In genomic region chr17:28155405-28155804, GRCh38 we compare ENCODE assay signal across 2 cellular contexts.
A peak's percentile ranks its signal among the peaks of the same experiment; 100 is the strongest.
DNase-seq lines count a peak whose midpoint lies in the region; ATAC-seq, FAIRE-seq and TF ChIP-seq lines count a peak whose summit lies in the region.
"Not testable (repeated sequence)": the region's sequence is repeated elsewhere in the genome, so short reads cannot be mapped to it uniquely, and the experiment has no call there.

No MANE protein-coding gene starts in this region.

- DNase-seq in K562 (ENCODE audit: extremely low read depth in 1 of 4, low spot score in 3 of 4), result not testable (repeated sequence)

- H3K4me3 ChIP-seq in HEK293 (ENCODE audit: low read depth, low read length); K562: not testable (repeated sequence)

- not testable (repeated sequence) for FAIRE-seq in K562 (lab: Jason Lieb, UNC)

- not testable (repeated sequence) for H4K20me1 ChIP-seq in K562 (replicated peaks; ENCODE audit: control insufficient read depth, insufficient read depth, low read length)

- POLR2A ChIA-PET in HEK293 (lab: Yijun Ruan, JAX); K562 (lab: Yijun Ruan, JAX): not testable (repeated sequence)

- intact Hi-C loops in K562 (cut with micrococcal nuclease), result not testable (repeated sequence)

- not testable (repeated sequence) for H3K9me1 ChIP-seq in K562 (ENCODE audit: control insufficient read depth, insufficient read depth, low read length)

- H3K36me3 ChIP-seq in HEK293 (ENCODE audit: control insufficient read depth in 2 of 2, insufficient read depth in 1 of 2, low read length in 2 of 2); K562 (ENCODE audit: control insufficient read depth, insufficient read depth, low read length): not testable (repeated sequence)

- H3K9ac ChIP-seq in K562 (ENCODE audit: insufficient read depth in 1 of 2, low read depth in 2 of 2, low read length in 2 of 2), result not testable (repeated sequence)

- not testable (repeated sequence) for H3K79me2 ChIP-seq in K562 (ENCODE audit: control insufficient read depth, insufficient read depth, low read length)

- not testable (repeated sequence) for H3K27me3 ChIP-seq in K562 (ENCODE audit: control insufficient read depth in 2 of 2, insufficient read depth in 2 of 2, low read length in 2 of 2)

- not testable (repeated sequence) for TF ChIP-seq CTCF in HEK293 (tag by site-specific recombination; IDR thresholded peaks at IDR 0.05); K562 (IDR thresholded peaks at IDR 0.05 in 2 of 3, conservative IDR thresholded peaks at IDR 0.05 in 1 of 3; ENCODE audit: insufficient read depth in 2 of 3, low read depth in 1 of 3, low read length in 3 of 3)

- not testable (repeated sequence) for H3K4me1 ChIP-seq in HEK293 (ENCODE audit: control insufficient read depth, insufficient read depth, low read length); K562 (replicated peaks in 1 of 2; ENCODE audit: control insufficient read depth in 2 of 2, insufficient read depth in 2 of 2, low read length in 2 of 2)

- H2AFZ ChIP-seq in K562 (ENCODE audit: low read depth, low read length), result not testable (repeated sequence)

- not testable (repeated sequence) for TF ChIP-seq POLR2A in K562 (conservative IDR thresholded peaks at IDR 0.05)

- not testable (repeated sequence) for TF ChIP-seq EP300 in K562 (IDR thresholded peaks at IDR 0.05; ENCODE audit: low read length)

- CTCF ChIA-PET in HEK293 (lab: Yijun Ruan, JAX); K562 (lab: Yijun Ruan, JAX; ENCODE audit: low intra/inter-chr PET ratio): not testable (repeated sequence)

- WGBS in K562 (ENCODE audit: insufficient coverage, low coverage, missing lambda C conversion rate), result 94% methylated on average over 4 of the region's 4 CpGs

- not testable (repeated sequence) for ATAC-seq in K562

- H3K9me3 ChIP-seq in HEK293 (ENCODE audit: control insufficient read depth, insufficient read depth, low read depth, low read length); K562 (replicated peaks; ENCODE audit: control insufficient read depth, insufficient read depth, low read depth, low read length): not testable (repeated sequence)

- H3K4me2 ChIP-seq in K562 (ENCODE audit: insufficient read depth, low read length), result not testable (repeated sequence)

- in situ Hi-C loops in K562 (cut with MboI), result not testable (repeated sequence)

- not testable (repeated sequence) for TF ChIP-seq RAD21 in K562 (CRISPR knock-in tag; conservative IDR thresholded peaks at IDR 0.05 in 1 of 2, IDR thresholded peaks at IDR 0.05 in 1 of 2)

- not testable (repeated sequence) for H3K27ac ChIP-seq in HEK293 (ENCODE audit: extremely low read depth, low read depth, low read length); K562 (ENCODE audit: extremely low read depth, low read depth, low read length)

- BruUV-seq in K562 (replicated peaks; lab: Mats Ljungman, UMichigan), result not testable (repeated sequence)

TF ChIP-seq in HEK293, 187 proteins besides CTCF, POLR2A, EP300 and RAD21:
- TF ChIP-seq ZNF280D (tag by site-specific recombination; IDR thresholded peaks at IDR 0.05), result peak; percentile 50; the same call in 1 of the 2 replicates
- peak; percentile 57 for TF ChIP-seq ZNF580 (tag by site-specific recombination; IDR thresholded peaks at IDR 0.05)
- peak; percentile 96 for TF ChIP-seq ZNF146 (tag by site-specific recombination; IDR thresholded peaks at IDR 0.05)

TF ChIP-seq in K562, 482 proteins besides CTCF, POLR2A, EP300 and RAD21:
- TF ChIP-seq ZNF146 (CRISPR knock-in tag; IDR thresholded peaks at IDR 0.05; ENCODE audit: unreplicated experiment), result peak; percentile 69
TF ChIP-seq in K562: peak in this region for 1; not testable (repeated sequence) for 481.
